ENCODE assay signal across 1 cellular context in the genomic region with DNA sequence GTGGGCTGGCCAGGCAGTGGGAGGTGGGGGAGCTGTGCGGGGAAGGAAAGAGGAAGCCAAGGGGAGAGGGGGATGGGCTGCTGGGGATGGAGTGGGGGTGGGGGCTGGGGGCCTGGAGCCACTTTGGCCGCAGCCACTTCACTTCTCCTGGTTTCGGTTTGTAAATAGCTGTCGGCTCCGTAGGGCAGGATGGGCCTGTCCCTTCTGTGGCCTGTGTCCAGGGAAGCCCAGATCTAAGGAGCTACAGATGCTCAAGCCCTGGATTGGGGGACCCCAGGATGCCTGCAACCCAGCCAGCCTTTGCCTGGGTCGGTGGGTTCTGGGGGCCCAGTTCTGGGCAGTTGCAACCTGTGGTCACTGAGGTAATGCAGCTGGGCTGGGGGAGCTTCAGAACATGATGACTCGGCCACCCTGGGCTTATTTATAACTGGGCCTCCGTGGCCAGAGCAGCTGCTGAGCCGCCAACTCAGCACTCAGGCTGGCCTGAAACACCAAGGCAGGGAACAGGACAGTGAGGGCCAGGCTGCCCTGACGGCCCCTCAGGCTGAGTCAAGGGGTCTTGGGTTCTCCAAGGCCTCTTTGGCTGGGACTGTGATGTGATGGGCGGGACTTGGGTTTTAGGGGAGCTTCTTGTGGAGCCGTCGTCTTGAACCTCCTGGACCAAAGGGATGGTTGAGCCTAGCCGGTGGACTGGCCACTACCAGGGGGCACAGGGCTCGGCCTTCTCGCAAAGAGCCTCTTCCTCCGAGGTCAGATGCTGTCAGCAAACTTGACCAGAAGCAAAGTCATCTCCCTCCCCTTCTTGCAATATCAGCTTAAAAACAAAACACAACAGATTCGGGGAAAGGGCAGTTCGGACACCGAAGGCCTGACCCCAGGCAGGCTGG.
TF ChIP-seq lines count a peak whose summit lies in the region.

No MANE protein-coding gene starts in this region.

TF ChIP-seq in endothelial cell of umbilical vein, 7 proteins besides CTCF, POLR2A, EP300 and RAD21:
- TF ChIP-seq JUN (IDR thresholded peaks at IDR 0.05; ENCODE audit: borderline replicate concordance, insufficient read depth, insufficient read length, low read depth) (no peak), EZH2 (IDR thresholded peaks at IDR 0.05; ENCODE audit: borderline replicate concordance, low read depth, low read length, severe bottlenecking) (no peak), MYC (IDR thresholded peaks at IDR 0.05; ENCODE audit: low read depth, low read length) (no peak), POLR2AphosphoS5 (IDR thresholded peaks at IDR 0.05; ENCODE audit: insufficient read depth, low read depth, low read length) (no peak), FOS (IDR thresholded peaks at IDR 0.05; ENCODE audit: borderline replicate concordance, insufficient read depth, low read length) (no peak), GATA2 (IDR thresholded peaks at IDR 0.05; ENCODE audit: insufficient read depth, insufficient read length, low read depth, low read length) (no peak)
- TF ChIP-seq, protein P1, sequence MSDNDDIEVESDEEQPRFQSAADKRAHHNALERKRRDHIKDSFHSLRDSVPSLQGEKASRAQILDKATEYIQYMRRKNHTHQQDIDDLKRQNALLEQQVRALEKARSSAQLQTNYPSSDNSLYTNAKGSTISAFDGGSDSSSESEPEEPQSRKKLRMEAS (IDR thresholded peaks at IDR 0.05; ENCODE audit: insufficient read depth, insufficient read length), result no peak
